ENCODE assay signal across 11 cellular contexts in genomic region chr1:93579891-93580290, GRCh38.
A peak's percentile ranks its signal among the peaks of the same experiment; 100 is the strongest.
DNase-seq lines count a peak whose midpoint lies in the region; ATAC-seq and TF ChIP-seq lines count a peak whose summit lies in the region.
"Had no signal": no experiment of that assay in that cellular context is flagged by ENCODE, and none has a peak within 500 bp of the region (broad histone marks: within the 10 kb centered on the region; RNA-seq: fewer than 3 reads in every experiment).

No MANE protein-coding gene starts in this region.

- H3K27me3 ChIP-seq in PC-3 (ENCODE audit: low read length) (no peaks in the 10 kb centered on the region), mucosa of rectum (ENCODE audit: control insufficient read depth in 2 of 2, insufficient read depth in 2 of 2, low read length in 2 of 2) (no peaks in the 10 kb centered on the region)
- H3K27me3 ChIP-seq in CD4-positive, alpha-beta memory T cell (ENCODE audit: insufficient read depth, low read length): no peaks in the 10 kb centered on the region

- H3K36me3 ChIP-seq in PC-3 (ENCODE audit: low read depth, low read length): peaks cover 93% of the 10 kb centered on the region
- H3K36me3 ChIP-seq in mucosa of rectum (ENCODE audit: control insufficient read depth in 2 of 2, insufficient read depth in 2 of 2, low read length in 2 of 2): peaks cover 27 to 37% of the 10 kb centered on the region in 2 donors
- no peaks in the 10 kb centered on the region for H3K36me3 ChIP-seq in CD4-positive, alpha-beta memory T cell (ENCODE audit: insufficient read depth, low read length)

- peaks cover 59% of the 10 kb centered on the region for H3K4me1 ChIP-seq in PC-3 (ENCODE audit: insufficient read depth, low read length)
- peaks cover 33 to 53% of the 10 kb centered on the region in 2 donors for H3K4me1 ChIP-seq in mucosa of rectum (ENCODE audit: control insufficient read depth in 2 of 2, insufficient read depth in 2 of 2, low read length in 2 of 2)
- H3K4me1 ChIP-seq in CD4-positive, alpha-beta memory T cell (ENCODE audit: insufficient read depth, low read length): no peaks in the 10 kb centered on the region

- H3K79me2 ChIP-seq in PC-3 (ENCODE audit: low read length): peaks cover 81% of the 10 kb centered on the region

- H2AFZ ChIP-seq in PC-3 (ENCODE audit: low read length): no peak overlapping the region

- no peaks in the 10 kb centered on the region for H3K9me3 ChIP-seq in PC-3 (ENCODE audit: low read length)
- no peaks in the 10 kb centered on the region for H3K9me3 ChIP-seq in mucosa of rectum (ENCODE audit: control insufficient read depth in 2 of 2, low read length in 2 of 2)
- H3K9me3 ChIP-seq in CD4-positive, alpha-beta memory T cell (ENCODE audit: control insufficient read depth in 1 of 2, low read length in 2 of 2): no peaks in the 10 kb centered on the region

- peak overlapping the region; percentile 97 for H3K27ac ChIP-seq in PC-3 (ENCODE audit: low read length)
- peak overlapping the region; percentile 82 to 83 for H3K27ac ChIP-seq in mucosa of rectum (ENCODE audit: low read depth in 2 of 2, low read length in 2 of 2)
- no peak overlapping the region for H3K27ac ChIP-seq in CD4-positive, alpha-beta memory T cell (ENCODE audit: low read depth, low read length)

- H3K27me3 Mint-ChIP-seq in T-cell: no peaks in the 10 kb centered on the region
- no peaks in the 10 kb centered on the region for H3K27me3 Mint-ChIP-seq in activated CD8-positive, alpha-beta T cell treated with anti-CD3 and anti-CD28 coated beads for 36 hours
- H3K27me3 Mint-ChIP-seq in CD4-positive, alpha-beta memory T cell: no peaks in the 10 kb centered on the region
- H3K27me3 Mint-ChIP-seq: activated CD4-positive, alpha-beta T cell treated with anti-CD3 and anti-CD28 coated beads, Interleukin-2, amount 10 ng/mL, durations not matched to agents 7 days and 5 days; stimulated activated naive CD8-positive, alpha-beta T cell treated with anti-CD3 and anti-CD28 coated beads, Interleukin-15, amount 100 ng/mL, for 72 hours had no signal

- peaks cover 26% of the 10 kb centered on the region; the same call in 1 of the 2 replicates for H4K20me1 ChIP-seq in PC-3 (ENCODE audit: low read length)

- no peaks in the 10 kb centered on the region for H3K9me2 ChIP-seq in PC-3 (replicated peaks; ENCODE audit: low read length)

- no peaks in the 10 kb centered on the region for H3K4me1 Mint-ChIP-seq in T-cell
- no peaks in the 10 kb centered on the region for H3K4me1 Mint-ChIP-seq in activated CD8-positive, alpha-beta T cell treated with anti-CD3 and anti-CD28 coated beads for 36 hours (ENCODE audit: low read depth)
- H3K4me1 Mint-ChIP-seq in CD4-positive, alpha-beta memory T cell: no peaks in the 10 kb centered on the region
- H3K4me1 Mint-ChIP-seq: activated CD4-positive, alpha-beta T cell treated with anti-CD3 and anti-CD28 coated beads, Interleukin-2, amount 10 ng/mL, durations not matched to agents 7 days and 5 days; stimulated activated naive CD8-positive, alpha-beta T cell treated with anti-CD3 and anti-CD28 coated beads, Interleukin-15, amount 100 ng/mL, for 72 hours had no signal

- no peak overlapping the region for H3K27ac Mint-ChIP-seq in T-cell
- H3K27ac Mint-ChIP-seq in activated CD8-positive, alpha-beta T cell treated with anti-CD3 and anti-CD28 coated beads for 36 hours: no peak overlapping the region
- H3K27ac Mint-ChIP-seq in CD4-positive, alpha-beta memory T cell: no peak overlapping the region
- H3K27ac Mint-ChIP-seq: activated CD4-positive, alpha-beta T cell treated with anti-CD3 and anti-CD28 coated beads, Interleukin-2, amount 10 ng/mL, durations not matched to agents 7 days and 5 days; stimulated activated naive CD8-positive, alpha-beta T cell treated with anti-CD3 and anti-CD28 coated beads, Interleukin-15, amount 100 ng/mL, for 72 hours had no signal

- in situ Hi-C loops in ACHN (cut with HindIII; ENCODE audit: low pct_ligation_motif_present, low pct_unique_long_range_greater_than_20kb, low sequenced_read_pairs): no loop called here

- H3F3A ChIP-seq in PC-3 (ENCODE audit: low read length, unreplicated experiment): peaks cover 11% of the 10 kb centered on the region

- POLR2A ChIA-PET in PC-3 (lab: Charles Lee; ENCODE audit: unreplicated experiment) (no interaction called here), T-cell (lab: Charles Lee) (no interaction called here)
- POLR2A ChIA-PET in activated CD8-positive, alpha-beta T cell treated with anti-CD3 and anti-CD28 coated beads for 36 hours (lab: Charles Lee): no interaction called here
- POLR2A ChIA-PET in CD4-positive, alpha-beta memory T cell (lab: Charles Lee; ENCODE audit: partially characterized antibody): no interaction called here

- BruUV-seq in PC-3 (replicated peaks; lab: Mats Ljungman, UMichigan): no TSS peak

- peak; percentile 60 for DNase-seq in ACHN
- peak; percentile 90 for DNase-seq in PC-3
- DNase-seq in T-cell: no peak
- no peak for DNase-seq in activated CD8-positive, alpha-beta T cell treated with anti-CD3 and anti-CD28 coated beads for 36 hours
- DNase-seq in CD4-positive, alpha-beta memory T cell: no peak
- DNase-seq: activated CD4-positive, alpha-beta T cell treated with anti-CD3 and anti-CD28 coated beads, Interleukin-2, amount 10 ng/mL, durations not matched to agents 7 days and 5 days; NCI-H446; stimulated activated naive CD8-positive, alpha-beta T cell treated with anti-CD3 and anti-CD28 coated beads, Interleukin-15, amount 100 ng/mL, for 72 hours had no signal

- no peaks in the 10 kb centered on the region for H3K9me3 Mint-ChIP-seq in T-cell
- no peaks in the 10 kb centered on the region for H3K9me3 Mint-ChIP-seq in activated CD8-positive, alpha-beta T cell treated with anti-CD3 and anti-CD28 coated beads for 36 hours
- no peaks in the 10 kb centered on the region for H3K9me3 Mint-ChIP-seq in CD4-positive, alpha-beta memory T cell
- H3K9me3 Mint-ChIP-seq: activated CD4-positive, alpha-beta T cell treated with anti-CD3 and anti-CD28 coated beads, Interleukin-2, amount 10 ng/mL, durations not matched to agents 7 days and 5 days; stimulated activated naive CD8-positive, alpha-beta T cell treated with anti-CD3 and anti-CD28 coated beads, Interleukin-15, amount 100 ng/mL, for 72 hours had no signal

- H3K4me3 ChIP-seq in PC-3 (ENCODE audit: low read length): no peak overlapping the region
- H3K4me3 ChIP-seq in mucosa of rectum (ENCODE audit: low read length in 2 of 2): peak overlapping the region; percentile 2 to 55
- no peak overlapping the region for H3K4me3 ChIP-seq in CD4-positive, alpha-beta memory T cell (ENCODE audit: low read length in 2 of 2)

- no peaks in the 10 kb centered on the region for H3K36me3 Mint-ChIP-seq in T-cell
- no peaks in the 10 kb centered on the region for H3K36me3 Mint-ChIP-seq in activated CD8-positive, alpha-beta T cell treated with anti-CD3 and anti-CD28 coated beads for 36 hours (ENCODE audit: low read depth)
- H3K36me3 Mint-ChIP-seq in CD4-positive, alpha-beta memory T cell: no peaks in the 10 kb centered on the region

- peak; percentile 67 for ATAC-seq in PC-3
- ATAC-seq in esophagus mucosa: peak; percentile 80
- no peak for ATAC-seq in T-cell (replicated peaks in 1 of 4)
- no peak for ATAC-seq in activated CD8-positive, alpha-beta T cell treated with anti-CD3 and anti-CD28 coated beads for 36 hours
- ATAC-seq in HG02623 (IDR thresholded peaks at IDR 0.05; ENCODE audit: unreplicated experiment): no peak

- H3K4me2 ChIP-seq in PC-3 (ENCODE audit: low read length): peak overlapping the region; percentile 51

- no peak for TF ChIP-seq CTCF in PC-3 (conservative IDR thresholded peaks at IDR 0.05; ENCODE audit: low read depth, low read length)
- no peak for TF ChIP-seq CTCF in activated CD8-positive, alpha-beta T cell treated with anti-CD3 and anti-CD28 coated beads for 36 hours (IDR thresholded peaks at IDR 0.05)

- H3K9ac ChIP-seq in PC-3 (ENCODE audit: low read length) (peak overlapping the region; percentile 77), mucosa of rectum (ENCODE audit: low read depth in 1 of 2, low read length in 2 of 2) (peak overlapping the region; percentile 49 to 64)

- CTCF ChIA-PET in PC-3 (lab: Charles Lee) (interaction anchor here (0.6 kb wide), 1 partner anchor 137 kb away, joined by 3 read pairs; no protein-coding TSS in a partner anchor), T-cell (lab: Charles Lee) (interaction anchor here in 1 of 2 donors (0.6 kb wide), 1 partner anchor 37 kb away, joined by 4 read pairs; no protein-coding TSS in a partner anchor)
- CTCF ChIA-PET in activated CD8-positive, alpha-beta T cell treated with anti-CD3 and anti-CD28 coated beads for 36 hours (lab: Charles Lee): interaction anchor here (1.3 kb wide), 1 partner anchor 266 kb away, joined by 4 read pairs; no protein-coding TSS in a partner anchor
- CTCF ChIA-PET in CD4-positive, alpha-beta memory T cell (lab: Charles Lee; ENCODE audit: partially characterized antibody): no interaction called here

- intact Hi-C loops in PC-3 (cut with micrococcal nuclease): loop anchor here (10.0 kb wide), 1 partner anchor 265 kb away; no protein-coding TSS in a partner anchor
- intact Hi-C loops in activated CD8-positive, alpha-beta T cell treated with anti-CD3 and anti-CD28 coated beads for 36 hours (cut with micrococcal nuclease): no loop called here
- intact Hi-C loops in CD4-positive, alpha-beta memory T cell (cut with micrococcal nuclease): no loop called here

- H3K4me3 Mint-ChIP-seq in T-cell: no peak overlapping the region
- no peak overlapping the region for H3K4me3 Mint-ChIP-seq in activated CD8-positive, alpha-beta T cell treated with anti-CD3 and anti-CD28 coated beads for 36 hours
- H3K4me3 Mint-ChIP-seq in CD4-positive, alpha-beta memory T cell: no peak overlapping the region
- H3K4me3 Mint-ChIP-seq: activated CD4-positive, alpha-beta T cell treated with anti-CD3 and anti-CD28 coated beads, Interleukin-2, amount 10 ng/mL, durations not matched to agents 7 days and 5 days; stimulated activated naive CD8-positive, alpha-beta T cell treated with anti-CD3 and anti-CD28 coated beads, Interleukin-15, amount 100 ng/mL, for 72 hours had no signal

Comparison
In these comparisons a context has a peak if more than half of its experiments do, and no peak if none do; other contexts are left out.
1. DNase-seq: peak in ACHN (single experiment) and PC-3 (single experiment); none in T-cell (0 of 34), activated CD8-positive, alpha-beta T cell treated with anti-CD3 and anti-CD28 coated beads for 36 hours (single experiment) and CD4-positive, alpha-beta memory T cell (0 of 5).
2. ATAC-seq: peak in PC-3 (single experiment) and esophagus mucosa (single experiment); none in T-cell (0 of 4), activated CD8-positive, alpha-beta T cell treated with anti-CD3 and anti-CD28 coated beads for 36 hours (single experiment) and HG02623 (single experiment).
3. H3K4me3 ChIP-seq: peak in mucosa of rectum (2 of 2); none in PC-3 (single experiment) and CD4-positive, alpha-beta memory T cell (0 of 2).